15 cellular contexts compared by ENCODE assay signal in the genomic region with DNA sequence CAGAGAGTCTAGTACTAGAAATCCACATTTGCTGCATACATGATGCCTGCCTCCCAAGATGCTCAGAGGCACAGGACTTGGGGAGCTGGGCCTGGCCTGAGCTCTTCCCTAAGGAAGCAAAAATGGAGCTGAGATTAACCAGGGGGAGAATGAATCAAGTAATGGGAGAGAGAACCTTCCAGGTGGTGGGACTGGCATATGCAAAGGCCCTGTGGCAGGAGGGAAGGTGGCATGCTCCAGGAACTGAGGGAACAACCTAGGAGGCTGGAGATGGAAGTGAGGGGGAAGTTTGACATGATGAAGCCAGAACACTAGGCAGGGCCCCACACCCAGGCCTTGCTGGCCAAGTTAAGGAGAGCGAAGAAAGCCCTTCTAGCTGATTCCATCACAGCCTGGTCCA. TPM values are rescaled to one million over a fixed set of nuclear protein-coding genes. Genes with fewer than 3 reads are reported as not detected.
DNase-seq lines count a peak whose midpoint lies in the region; ATAC-seq and TF ChIP-seq lines count a peak whose summit lies in the region.
"Had no signal": no experiment of that assay in that cellular context is flagged by ENCODE, and none has a peak within 500 bp of the region (broad histone marks: within the 10 kb centered on the region; RNA-seq: fewer than 3 reads in every experiment).

No MANE protein-coding gene starts in this region.

- H3K9me3 ChIP-seq in endocrine pancreas (ENCODE audit: control insufficient read depth, low read length) (no peaks in the 10 kb centered on the region), tibial nerve (no peaks in the 10 kb centered on the region)
- H3K9me3 ChIP-seq: HAP-1 had no signal

- TF ChIP-seq POLR2A in tibial nerve (IDR thresholded peaks at IDR 0.05), result no peak

- H3K4me1 ChIP-seq in endocrine pancreas (ENCODE audit: control insufficient read depth, insufficient read depth, low read length), result peaks cover 29% of the 10 kb centered on the region
- no peaks in the 10 kb centered on the region for H3K4me1 ChIP-seq in tibial nerve
- H3K4me1 ChIP-seq: HAP-1 had no signal

- H3K27me3 Mint-ChIP-seq in activated CD4-positive, alpha-beta memory T cell treated with anti-CD3 and anti-CD28 coated beads for 36 hours, result peaks cover 1% of the 10 kb centered on the region

- H3K27ac ChIP-seq in 22Rv1 (peak overlapping the region; percentile 86), VCaP (peak overlapping the region; percentile 99), tibial nerve (no peak overlapping the region)

- no peak for TF ChIP-seq EP300 in tibial nerve (IDR thresholded peaks at IDR 0.05)

- H3K4me1 Mint-ChIP-seq in activated CD4-positive, alpha-beta memory T cell treated with anti-CD3 and anti-CD28 coated beads for 36 hours (ENCODE audit: low read depth), result no peaks in the 10 kb centered on the region
- H3K4me1 Mint-ChIP-seq: B cell; CD4-positive, alpha-beta memory T cell had no signal

- no peak for ATAC-seq in GM21723 (IDR thresholded peaks at IDR 0.05; ENCODE audit: unreplicated experiment)
- ATAC-seq: GM12878, HepG2 had no signal

- DNase-seq in posterior vena cava (ENCODE audit: low spot score) (peak; percentile 10), tibial nerve (ENCODE audit: low spot score in 2 of 2) (no peak)
- DNase-seq in activated CD4-positive, alpha-beta memory T cell treated with anti-CD3 and anti-CD28 coated beads for 36 hours, result no peak
- DNase-seq: CD4-positive, alpha-beta memory T cell; GOT3; HFFc6 had no signal

- no peak for TF ChIP-seq CTCF in 22Rv1 (IDR thresholded peaks at IDR 0.05)
- no peak for TF ChIP-seq CTCF in VCaP (conservative IDR thresholded peaks at IDR 0.05)
- TF ChIP-seq CTCF in tibial nerve (IDR thresholded peaks at IDR 0.05), result no peak

- H3K4me3 Mint-ChIP-seq in activated CD4-positive, alpha-beta memory T cell treated with anti-CD3 and anti-CD28 coated beads for 36 hours, result no peak overlapping the region
- H3K4me3 Mint-ChIP-seq: B cell; CD4-positive, alpha-beta memory T cell; HFFc6 had no signal

- H3K9ac ChIP-seq in endocrine pancreas (ENCODE audit: control insufficient read depth, insufficient read depth, low read length), result peak overlapping the region; percentile 22

- no peaks in the 10 kb centered on the region for H3K36me3 Mint-ChIP-seq in activated CD4-positive, alpha-beta memory T cell treated with anti-CD3 and anti-CD28 coated beads for 36 hours
- H3K36me3 Mint-ChIP-seq: CD4-positive, alpha-beta memory T cell had no signal

- 86 to 88% methylated on average over 1 of the region's 1 CpG for WGBS in tibial nerve, 2 donors

- H3K27ac Mint-ChIP-seq in activated CD4-positive, alpha-beta memory T cell treated with anti-CD3 and anti-CD28 coated beads for 36 hours, result no peak overlapping the region
- H3K27ac Mint-ChIP-seq: B cell; CD4-positive, alpha-beta memory T cell; HFFc6 had no signal

- POLR2A ChIA-PET in activated CD4-positive, alpha-beta memory T cell treated with anti-CD3 and anti-CD28 coated beads for 36 hours (lab: Charles Lee), result no interaction called here

- CTCF ChIA-PET in activated CD4-positive, alpha-beta memory T cell treated with anti-CD3 and anti-CD28 coated beads for 36 hours (lab: Charles Lee), result no interaction called here

- H3K36me3 ChIP-seq in endocrine pancreas (ENCODE audit: control insufficient read depth, insufficient read depth, low read length), result no peaks in the 10 kb centered on the region
- no peaks in the 10 kb centered on the region for H3K36me3 ChIP-seq in tibial nerve
- H3K36me3 ChIP-seq: HAP-1 had no signal

- H3K4me3 ChIP-seq in endocrine pancreas (ENCODE audit: control insufficient read depth, insufficient read depth, low read length) (no peak overlapping the region), tibial nerve (no peak overlapping the region)
- H3K4me3 ChIP-seq: GM12878, HAP-1 had no signal

- H3K9me3 Mint-ChIP-seq in activated CD4-positive, alpha-beta memory T cell treated with anti-CD3 and anti-CD28 coated beads for 36 hours, result no peaks in the 10 kb centered on the region
- H3K9me3 Mint-ChIP-seq: HFFc6 had no signal

- H3K27me3 ChIP-seq in endocrine pancreas (ENCODE audit: control insufficient read depth, insufficient read depth, low read length) (no peaks in the 10 kb centered on the region), tibial nerve (peaks cover 0 to 11% of the 10 kb centered on the region in 2 donors)

- intact Hi-C loops in posterior vena cava (cut with DNase I), result no loop called here
- intact Hi-C loops in activated CD4-positive, alpha-beta memory T cell treated with anti-CD3 and anti-CD28 coated beads for 36 hours (cut with micrococcal nuclease), result no loop called here

RNA-seq across cellular contexts. Expression of a gene that starts 23.3 kb away (rescaled TPM):
- total RNA-seq in posterior vena cava (not detected), tibial nerve (not detected)
- 1 to 10 TPM in 1 of 2 experiments, under 1 TPM in 1; 0.80 to 1.7 TPM for total RNA-seq in activated CD4-positive, alpha-beta memory T cell treated with anti-CD3 and anti-CD28 coated beads for 36 hours
- total RNA-seq: G401 had no signal

Comparison
In these comparisons a context has a peak if more than half of its experiments do, and no peak if none do; other contexts are left out.
1. H3K27ac ChIP-seq: peak in 22Rv1 (single experiment) and VCaP (single experiment); none in tibial nerve (0 of 4).